ENCODE assay signal across 18 cellular contexts in genomic region chr3:159654183-159655134, GRCh38.
A peak's percentile ranks its signal among the peaks of the same experiment; 100 is the strongest.
DNase-seq lines count a peak whose midpoint lies in the region; ATAC-seq, FAIRE-seq and TF ChIP-seq lines count a peak whose summit lies in the region.
"Had no signal": no experiment of that assay in that cellular context is flagged by ENCODE, and none has a peak within 500 bp of the region (broad histone marks: within the 10 kb centered on the region; RNA-seq: fewer than 3 reads in every experiment).

No MANE protein-coding gene starts in this region.

- no peak overlapping the region for H3K4me3 ChIP-seq in Panc1 (ENCODE audit: low read depth in 2 of 2, low read length in 2 of 2)
- no peak overlapping the region for H3K4me3 ChIP-seq in small intestine (ENCODE audit: low read depth in 1 of 2, low read length in 2 of 2)
- H3K4me3 ChIP-seq: BLaER1 treated with 17β-estradiol and CSF1 and Interleukin-3, amounts not matched to agents 10 nM and 100 nM had no signal

- FAIRE-seq in small intestine (lab: Jason Lieb, UNC), result no peak

- H3K27me3 ChIP-seq in Panc1 (ENCODE audit: control insufficient read depth, insufficient read depth, low read length) (no peaks in the 10 kb centered on the region), small intestine (ENCODE audit: control insufficient read depth in 2 of 2, insufficient read depth in 2 of 2, low read length in 2 of 2) (no peaks in the 10 kb centered on the region)
- H3K27me3 ChIP-seq: BLaER1 treated with 17β-estradiol and CSF1 and Interleukin-3, amounts not matched to agents 10 nM and 100 nM had no signal

- no peak for TF ChIP-seq CTCF in Panc1 (IDR thresholded peaks at IDR 0.05)

- ATAC-seq in Panc1 (peak; percentile 81), left ventricle myocardium superior (peak; percentile 95), HG02938 (IDR thresholded peaks at IDR 0.05; ENCODE audit: unreplicated experiment) (no peak), sciatic nerve (no peak)

- BruUV-seq in Panc1 (replicated peaks; lab: Mats Ljungman, UMichigan), result no TSS peak

- WGBS in small intestine, 3 donors, result 60 to 71% (median 65%) methylated on average over 4 of the region's 4 CpGs

- peaks cover 14% of the 10 kb centered on the region; the same call in 1 of the 2 replicates for H3K4me1 ChIP-seq in Panc1 (ENCODE audit: control insufficient read depth, insufficient read depth, low read length)
- H3K4me1 ChIP-seq in small intestine (ENCODE audit: control insufficient read depth in 2 of 2, insufficient read depth in 1 of 2, low read depth in 1 of 2, low read length in 1 of 2), result no peaks in the 10 kb centered on the region
- H3K4me1 ChIP-seq: BLaER1 treated with 17β-estradiol and CSF1 and Interleukin-3, amounts not matched to agents 10 nM and 100 nM had no signal

- in situ Hi-C loops in Panc1 (cut with HindIII; ENCODE audit: low pct_unique_long_range_greater_than_20kb, low sequenced_read_pairs), result no loop called here

- intact Hi-C loops in Panc1 (cut with micrococcal nuclease; ENCODE audit: unreplicated experiment) (no loop called here), left ventricle myocardium superior (cut with micrococcal nuclease) (no loop called here), sciatic nerve (cut with DNase I) (no loop called here)

- peak overlapping the region; percentile 64; the same call in 1 of the 2 replicates for H3K27ac ChIP-seq in Panc1 (ENCODE audit: low read length)
- H3K27ac ChIP-seq in small intestine (ENCODE audit: low read depth in 1 of 2, low read length in 1 of 2), result no peak overlapping the region
- H3K27ac ChIP-seq: BLaER1 treated with 17β-estradiol and CSF1 and Interleukin-3, amounts not matched to agents 10 nM and 100 nM had no signal

- H3K9me3 ChIP-seq in Panc1 (ENCODE audit: control insufficient read depth, insufficient read depth, low read depth, low read length), result no peaks in the 10 kb centered on the region
- no peaks in the 10 kb centered on the region for H3K9me3 ChIP-seq in small intestine (ENCODE audit: control insufficient read depth, low read depth)
- H3K9me3 ChIP-seq: BLaER1 treated with 17β-estradiol and CSF1 and Interleukin-3, amounts not matched to agents 10 nM and 100 nM had no signal

- POLR2A ChIA-PET in Panc1 (lab: Charles Lee), result no interaction called here

- CTCF ChIA-PET in Panc1 (lab: Charles Lee), result interaction anchor here (0.6 kb wide), 1 partner anchor 145 kb away, joined by 3 read pairs; no protein-coding TSS in a partner anchor

- DNase-seq in NCI-H2227 treated with DMSO at 0.1 percent for 48 hours (lab: John Stamatoyannopoulos, UW) (peak; percentile 0), NCI-H2227 (lab: John Stamatoyannopoulos, UW; ENCODE audit: unreplicated experiment) (no peak), Panc1 (ENCODE audit: low read depth, low spot score) (no peak), left ventricle myocardium superior (no peak), small intestine (peak; percentile 9), sciatic nerve (ENCODE audit: low spot score) (no peak), AML-193 (lab: John Stamatoyannopoulos, UW) (no peak)
- DNase-seq: 8988T, DMS 273 treated with DMSO at 0.1 percent for 48 hours, EL, HFFc6, MV-4-11, NCI-H1417, NCI-H187 treated with DMSO at 0.1 percent for 48 hours, NCI-H2171, NCI-H774 had no signal

- H3K36me3 ChIP-seq in Panc1 (ENCODE audit: control insufficient read depth, insufficient read depth, low read length) (no peaks in the 10 kb centered on the region), small intestine (ENCODE audit: control insufficient read depth in 2 of 2, insufficient read depth in 2 of 2, low read length in 2 of 2) (no peaks in the 10 kb centered on the region)
- H3K36me3 ChIP-seq: BLaER1 treated with 17β-estradiol and CSF1 and Interleukin-3, amounts not matched to agents 10 nM and 100 nM had no signal

Comparison
In these comparisons a context has a peak if more than half of its experiments do, and no peak if none do; other contexts are left out.
1. DNase-seq: peak in NCI-H2227 treated with DMSO at 0.1 percent for 48 hours (single experiment) and small intestine (single experiment); none in NCI-H2227 (single experiment), Panc1 (single experiment), left ventricle myocardium superior (single experiment), sciatic nerve (single experiment) and AML-193 (0 of 2).
2. ATAC-seq: peak in Panc1 (single experiment) and left ventricle myocardium superior (single experiment); none in HG02938 (single experiment) and sciatic nerve (single experiment).